In genomic region chr7:112908106-112908505, GRCh38 we compare ENCODE assay signal across 14 cellular contexts.
"Had no signal": no experiment of that assay in that cellular context is flagged by ENCODE, and none has a peak within 500 bp of the region (broad histone marks: within the 10 kb centered on the region; RNA-seq: fewer than 3 reads in every experiment).

No MANE protein-coding gene starts in this region.

- ATAC-seq: foreskin keratinocyte; left cardiac atrium; lower lobe of right lung; stimulated activated naive CD8-positive, alpha-beta T cell treated with anti-CD3 and anti-CD28 coated beads, Interleukin-15, amount 100 ng/mL, for 72 hours; upper lobe of right lung had no signal

- H3K4me3 ChIP-seq: lower lobe of right lung, ovary, upper lobe of right lung had no signal

- H3K27ac Mint-ChIP-seq: activated CD4-positive, alpha-beta T cell treated with anti-CD3 and anti-CD28 coated beads, Interleukin-2, amount 10 ng/mL, durations not matched to agents 7 days and 5 days; activated naive CD8-positive, alpha-beta T cell; stimulated activated naive CD8-positive, alpha-beta T cell treated with anti-CD3 and anti-CD28 coated beads, Interleukin-15, amount 100 ng/mL, for 72 hours had no signal

- H3K4me1 Mint-ChIP-seq: activated CD4-positive, alpha-beta T cell treated with anti-CD3 and anti-CD28 coated beads, Interleukin-2, amount 10 ng/mL, durations not matched to agents 7 days and 5 days; stimulated activated naive CD8-positive, alpha-beta T cell treated with anti-CD3 and anti-CD28 coated beads, Interleukin-15, amount 100 ng/mL, for 72 hours had no signal

- H3K4me1 ChIP-seq: foreskin keratinocyte, lower lobe of right lung, upper lobe of right lung had no signal

- H3K27me3 ChIP-seq: foreskin keratinocyte, ovary, upper lobe of right lung had no signal

- DNase-seq: activated CD4-positive, alpha-beta T cell treated with anti-CD3 and anti-CD28 coated beads, Interleukin-2, amount 10 ng/mL, durations not matched to agents 7 days and 5 days; activated CD8-positive, alpha-beta memory T cell treated with anti-CD3 and anti-CD28 coated beads, Interleukin-2, amount 50 U/mL, for 48 hours; activated gamma-delta T cell treated with Interleukin-2 at 50 U/mL for 16 hours; amniotic stem cell; cortex of kidney; effector CD8-positive, alpha-beta T cell; foreskin keratinocyte; left cardiac atrium; lower lobe of right lung; ovary; stimulated activated CD4-positive, alpha-beta T cell treated with anti-CD3 and anti-CD28 coated beads, Interleukin-1b, Interleukin-23, amount 100 ng/mL, for 48 hours; stimulated activated naive CD8-positive, alpha-beta T cell treated with anti-CD3 and anti-CD28 coated beads, Interleukin-15, amount 100 ng/mL, for 72 hours; upper lobe of right lung had no signal

- H3K27me3 Mint-ChIP-seq: activated CD4-positive, alpha-beta T cell treated with anti-CD3 and anti-CD28 coated beads, Interleukin-2, amount 10 ng/mL, durations not matched to agents 7 days and 5 days; activated naive CD8-positive, alpha-beta T cell; stimulated activated naive CD8-positive, alpha-beta T cell treated with anti-CD3 and anti-CD28 coated beads, Interleukin-15, amount 100 ng/mL, for 72 hours had no signal

- H3K36me3 ChIP-seq: ovary had no signal

- H3K4me3 Mint-ChIP-seq: activated CD4-positive, alpha-beta T cell treated with anti-CD3 and anti-CD28 coated beads, Interleukin-2, amount 10 ng/mL, durations not matched to agents 7 days and 5 days; activated naive CD8-positive, alpha-beta T cell; stimulated activated naive CD8-positive, alpha-beta T cell treated with anti-CD3 and anti-CD28 coated beads, Interleukin-15, amount 100 ng/mL, for 72 hours had no signal

- H3K27ac ChIP-seq: foreskin keratinocyte, lower lobe of right lung, ovary, upper lobe of right lung had no signal
